Comparison of ENCODE assay signal across 3 cellular contexts in the genomic region with DNA sequence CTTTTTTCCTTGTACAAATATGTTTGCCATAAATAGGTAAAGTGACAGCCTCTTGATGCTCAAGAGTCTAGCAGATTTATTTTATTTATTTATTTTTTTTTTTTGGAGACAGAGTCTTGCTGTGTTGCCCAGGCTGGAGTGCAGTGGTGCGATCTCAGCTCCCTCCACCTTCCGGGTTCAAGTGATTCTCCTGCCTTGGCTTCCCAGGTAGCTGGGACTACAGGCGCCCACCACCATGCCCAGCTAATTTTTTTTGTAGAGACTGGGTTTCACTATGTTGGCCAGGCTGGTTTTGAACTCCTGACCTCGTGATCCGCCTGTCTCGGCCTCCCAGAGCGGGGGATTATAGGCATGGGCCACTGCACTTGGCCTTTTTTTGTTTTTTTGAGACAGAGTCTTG.
A peak's percentile ranks its signal among the peaks of the same experiment; 100 is the strongest.
TF ChIP-seq lines count a peak whose summit lies in the region.

No MANE protein-coding gene starts in this region.

TF ChIP-seq in WTC11, 78 proteins besides CTCF, POLR2A, EP300 and RAD21:
- TF ChIP-seq ZNF121 (CRISPR knock-in tag; IDR thresholded peaks at IDR 0.05) = peak; percentile 27; the same call in 1 of the 2 replicates

TF ChIP-seq in K562, 482 proteins besides CTCF, POLR2A, EP300 and RAD21:
- TF ChIP-seq CBFA2T2 (conservative IDR thresholded peaks at IDR 0.05) = 0 out of 2 replicates have a peak, but pooled peaks have one; percentile 3
- TF ChIP-seq ZNF121 (CRISPR knock-in tag; conservative IDR thresholded peaks at IDR 0.05) = peak; percentile 79
- TF ChIP-seq SUPT5H (IDR thresholded peaks at IDR 0.05) = peak; percentile 68
TF ChIP-seq in K562: peak in this region for 3; not testable (repeated sequence) for 479.

TF ChIP-seq in HepG2, 621 proteins besides CTCF, POLR2A, EP300 and RAD21:
- peak; percentile 57; the same call in 1 of the 2 replicates for TF ChIP-seq ZNF121 (CRISPR knock-in tag; IDR thresholded peaks at IDR 0.05)
